8 cellular contexts compared by ENCODE assay signal in genomic region chrX:11787564-11787963, GRCh38. TPM values are rescaled to one million over a fixed set of nuclear protein-coding genes. Genes with fewer than 3 reads are reported as not detected.
DNase-seq lines count a peak whose midpoint lies in the region; ATAC-seq and TF ChIP-seq lines count a peak whose summit lies in the region.

No MANE protein-coding gene starts in this region.

- intact Hi-C loops in lower leg skin (cut with DNase I; ENCODE audit: low total_unique reads): no loop called here

- peak overlapping the region; percentile 96 for H2AFZ ChIP-seq in ACC112 (ENCODE audit: low read length, unreplicated experiment)
- H2AFZ ChIP-seq in GM23338: no peak overlapping the region

- peak; percentile 100 for ATAC-seq in GM23338

- H3K9me3 Mint-ChIP-seq in GM23338: no peaks in the 10 kb centered on the region

- H3K9me2 ChIP-seq in GM23338 (ENCODE audit: insufficient read depth): no peaks in the 10 kb centered on the region

- H3K79me2 ChIP-seq in ACC112 (ENCODE audit: control insufficient read depth, insufficient read depth, low read length, unreplicated experiment): no peaks in the 10 kb centered on the region
- H3K79me2 ChIP-seq in GM23338 (replicated peaks; ENCODE audit: insufficient read depth): no peaks in the 10 kb centered on the region

- H3F3A ChIP-seq in GM23338 (replicated peaks; ENCODE audit: low read depth): no peaks in the 10 kb centered on the region

- no peak for TF ChIP-seq POLR2A in lower leg skin (IDR thresholded peaks at IDR 0.05)

- WGBS in lower leg skin, 2 donors: 20 to 30% methylated on average over 18 of the region's 18 CpGs

- no peak overlapping the region for H3K4me3 Mint-ChIP-seq in GM23338

- H3K27me3 ChIP-seq in ACC112 (ENCODE audit: insufficient read depth, low read length) (no peaks in the 10 kb centered on the region), GM23338 (ENCODE audit: insufficient read depth) (no peaks in the 10 kb centered on the region)

- no peaks in the 10 kb centered on the region for H3K36me3 Mint-ChIP-seq in GM23338 (ENCODE audit: low read depth)

- no peaks in the 10 kb centered on the region for H3K27me3 Mint-ChIP-seq in GM23338 (ENCODE audit: insufficient read depth, low read depth, poor library complexity)

- H3K4me3 ChIP-seq in ACC112 (ENCODE audit: low read depth, low read length) (peak overlapping the region; percentile 72), GM23338 (no peak overlapping the region), lower leg skin (ENCODE audit: low read depth, poor library complexity, severe bottlenecking) (no peak overlapping the region)

- no peak overlapping the region for H3K4me2 ChIP-seq in GM23338

- H3K4me1 ChIP-seq in ACC112 (ENCODE audit: control insufficient read depth, insufficient read depth, low read length, unreplicated experiment) (peaks cover 6% of the 10 kb centered on the region), GM23338 (ENCODE audit: insufficient read depth) (no peaks in the 10 kb centered on the region)

- TF ChIP-seq CTCF in GM23338 (conservative IDR thresholded peaks at IDR 0.05; ENCODE audit: low read depth in 2 of 2) (peak; percentile 62 to 68), lower leg skin (IDR thresholded peaks at IDR 0.05) (no peak), GM20000 (IDR thresholded peaks at IDR 0.05; ENCODE audit: extremely low read depth, missing control alignments) (no peak)

- H3K36me3 ChIP-seq in ACC112 (ENCODE audit: insufficient read depth, low read length) (no peaks in the 10 kb centered on the region), GM23338 (ENCODE audit: insufficient read depth) (no peaks in the 10 kb centered on the region)

- no peaks in the 10 kb centered on the region for H3K4me1 Mint-ChIP-seq in GM23338

- no peaks in the 10 kb centered on the region for H4K20me1 ChIP-seq in GM23338 (replicated peaks; ENCODE audit: insufficient read depth)

- H3K27ac ChIP-seq in ACC112 (ENCODE audit: low read depth, low read length) (no peak overlapping the region), GM23338 (ENCODE audit: low read depth) (no peak overlapping the region)

- DNase-seq in GM23338 (ENCODE audit: low spot score) (peak; percentile 89), cerebellar cortex (ENCODE audit: low spot score) (peak; percentile 41), lower leg skin (ENCODE audit: low spot score in 2 of 2) (peak; percentile 19 to 90), NCI-H510A (lab: John Stamatoyannopoulos, UW) (no peak), GM20000 (ENCODE audit: low spot score) (no peak)
- peak; percentile 73 for DNase-seq in activated CD4-positive, CD25-positive, alpha-beta regulatory T cell treated with anti-CD3 and anti-CD28 coated beads, Interleukin-2, amount 50 U/mL, for 72 hours
- DNase-seq in stimulated activated CD4-positive, alpha-beta T cell treated with anti-CD3 and anti-CD28 coated beads, Interleukin-4, amount 100 ng/mL, for 48 hours (ENCODE audit: low read depth in 2 of 2): peak; percentile 56 to 74

- H3K27ac Mint-ChIP-seq in GM23338: no peak overlapping the region

TF ChIP-seq in GM23338, 12 proteins besides CTCF, POLR2A, EP300 and RAD21 (continues in another document):
- TF ChIP-seq ZNF114 (CRISPR knock-in tag; IDR thresholded peaks at IDR 0.05): no peak
- no peak for TF ChIP-seq ZNF331 (CRISPR knock-in tag; IDR thresholded peaks at IDR 0.05; ENCODE audit: low read depth)
- TF ChIP-seq POLR2AphosphoS5 (IDR thresholded peaks at IDR 0.05; ENCODE audit: low read depth): no peak
- TF ChIP-seq NANOG (IDR thresholded peaks at IDR 0.05; ENCODE audit: borderline replicate concordance): no peak
- TF ChIP-seq EZH2 (IDR thresholded peaks at IDR 0.05; ENCODE audit: low read depth, unreplicated experiment): no peak
- TF ChIP-seq ZNF462 (CRISPR knock-in tag; IDR thresholded peaks at IDR 0.05): no peak
- TF ChIP-seq, protein P1, sequence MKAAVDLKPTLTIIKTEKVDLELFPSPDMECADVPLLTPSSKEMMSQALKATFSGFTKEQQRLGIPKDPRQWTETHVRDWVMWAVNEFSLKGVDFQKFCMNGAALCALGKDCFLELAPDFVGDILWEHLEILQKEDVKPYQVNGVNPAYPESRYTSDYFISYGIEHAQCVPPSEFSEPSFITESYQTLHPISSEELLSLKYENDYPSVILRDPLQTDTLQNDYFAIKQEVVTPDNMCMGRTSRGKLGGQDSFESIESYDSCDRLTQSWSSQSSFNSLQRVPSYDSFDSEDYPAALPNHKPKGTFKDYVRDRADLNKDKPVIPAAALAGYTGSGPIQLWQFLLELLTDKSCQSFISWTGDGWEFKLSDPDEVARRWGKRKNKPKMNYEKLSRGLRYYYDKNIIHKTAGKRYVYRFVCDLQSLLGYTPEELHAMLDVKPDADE (IDR thresholded peaks at IDR 0.05): no peak
- TF ChIP-seq STAT1 (IDR thresholded peaks at IDR 0.05; ENCODE audit: unreplicated experiment): no peak
- TF ChIP-seq EZH2phosphoT487 (IDR thresholded peaks at IDR 0.05; ENCODE audit: unreplicated experiment): no peak
- TF ChIP-seq JUNB (IDR thresholded peaks at IDR 0.05; ENCODE audit: unreplicated experiment): no peak

RNA-seq across cellular contexts. Expression of gene MSL3, which starts 29.5 kb away (rescaled TPM):
- total RNA-seq in GM23338 (2014; rRNA removed; shearing (Covaris generic)): 13.9 and 15.9 TPM in 2 replicates
- 18.9 and 22.3 TPM in 2 replicates for polyA plus RNA-seq in GM23338 (2016; fragmentation: Nextera tagmentation; extraction: Ambion mirVana)
- total RNA-seq in lower leg skin: 10 to 100 TPM; 12.4 to 15.2 (median 13.6) TPM

Comparison
In these comparisons a context has a peak if more than half of its experiments do, and no peak if none do; other contexts are left out.
1. DNase-seq: peak in GM23338 (single experiment), activated CD4-positive, CD25-positive, alpha-beta regulatory T cell treated with anti-CD3 and anti-CD28 coated beads, Interleukin-2, amount 50 U/mL, for 72 hours (single experiment), cerebellar cortex (single experiment), lower leg skin (2 of 2) and stimulated activated CD4-positive, alpha-beta T cell treated with anti-CD3 and anti-CD28 coated beads, Interleukin-4, amount 100 ng/mL, for 48 hours (2 of 2); none in NCI-H510A (single experiment) and GM20000 (single experiment).
2. CTCF ChIP-seq: peak in GM23338 (2 of 2); none in lower leg skin (0 of 3) and GM20000 (single experiment).